In the genomic region with DNA sequence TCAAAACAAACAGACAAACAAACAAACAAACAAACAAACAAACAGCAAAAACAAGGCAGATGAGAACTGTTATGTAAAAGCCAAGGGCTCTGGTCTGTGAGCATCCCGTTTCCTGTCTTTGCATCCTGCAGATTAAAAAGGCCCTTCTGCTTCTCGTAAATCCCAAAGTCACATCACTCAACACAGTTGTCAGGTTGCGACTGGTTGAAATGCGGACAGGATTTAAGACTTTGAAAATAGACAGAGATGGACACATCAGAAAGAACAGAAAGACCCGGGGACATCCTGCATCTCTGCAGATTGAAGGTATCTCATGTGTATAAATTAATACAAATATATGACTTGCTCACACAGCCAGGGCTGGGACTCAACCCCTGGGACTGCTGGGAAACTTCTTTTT, we compare ENCODE assay signal across 31 cellular contexts. TPM values are rescaled to one million over a fixed set of nuclear protein-coding genes. Genes with fewer than 3 reads are reported as not detected.
"Had no signal": no experiment of that assay in that cellular context is flagged by ENCODE, and none has a peak within 500 bp of the region (broad histone marks: within the 10 kb centered on the region; RNA-seq: fewer than 3 reads in every experiment).

No MANE protein-coding gene starts in this region.

- H3K4me2 ChIP-seq: PC-9 had no signal

- H3K9me3 Mint-ChIP-seq: T-cell had no signal

- ATAC-seq: Panc1, Right ventricle myocardium inferior, SK-N-SH treated with all-trans-retinoic acid at 6 μM for 48 hours, T-cell had no signal

- H2AFZ ChIP-seq: PC-9 had no signal

- H3K27ac Mint-ChIP-seq: T-cell had no signal

- H3K9me3 ChIP-seq: MG63, SJCRH30 had no signal

- H3K36me3 ChIP-seq: MG63, SJCRH30 had no signal

- DNase-seq: Kasumi-1, KG1, MG63, NCI-H1048, NCI-H1092 treated with DMSO at 0.1 percent for 48 hours, NCI-H1417 treated with DMSO at 0.1 percent for 48 hours, NCI-H1436 treated with DMSO at 0.1 percent for 48 hours, NCI-H1694 treated with DMSO at 0.1 percent for 48 hours, NCI-H187 treated with DMSO at 0.1 percent for 48 hours, NCI-H2029, NCI-H2081, NCI-H2171 treated with DMSO at 0.1 percent for 48 hours, NCI-H2227 treated with DMSO at 0.1 percent for 48 hours, NCI-H345, NCI-H446, NCI-H510A treated with DMSO at 0.1 percent for 48 hours, NCI-H524 treated with DMSO at 0.1 percent for 48 hours, NCI-H526 treated with DMSO at 0.1 percent for 48 hours, NCI-H748 treated with DMSO at 0.1 percent for 48 hours, PC-9, SHP77, SIG-M5, SJCRH30, T-cell had no signal

- H3K27ac ChIP-seq: PC-9, RWPE1, SJCRH30, SK-N-MC had no signal

- H3K4me3 Mint-ChIP-seq: T-cell had no signal

- H3K27me3 Mint-ChIP-seq: T-cell had no signal

- FAIRE-seq: RCC 7860 had no signal

- H3K27me3 ChIP-seq: MG63, SJCRH30 had no signal

- H3K4me3 ChIP-seq: MG63, PC-9, SJCRH30, SK-N-MC had no signal

- H3K36me3 Mint-ChIP-seq: T-cell had no signal

RNA-seq across cellular contexts. Expression of a gene that starts 18.2 kb away (rescaled TPM):
- total RNA-seq: OCI-LY7 had no signal
